ENCODE assay signal across 17 cellular contexts in genomic region chr6:35055906-35056305, GRCh38.
"Had no signal": no experiment of that assay in that cellular context is flagged by ENCODE, and none has a peak within 500 bp of the region (broad histone marks: within the 10 kb centered on the region; RNA-seq: fewer than 3 reads in every experiment).

No MANE protein-coding gene starts in this region.

- H3K4me3 ChIP-seq: heart left ventricle, tibial nerve had no signal

- H3K27me3 Mint-ChIP-seq: central memory CD8-positive, alpha-beta T cell; naive B cell; stimulated activated memory B cell treated with anti-CD40 and anti-IgM and Interleukin-4, amounts not matched to agents 10 μg/mL and 1 μg/mL and 100 μg/mL, for 72 hours; stimulated activated naive CD8-positive, alpha-beta T cell treated with anti-CD3 and anti-CD28 coated beads, Interleukin-15, Interleukin-2, amounts not matched to agents 100 ng/mL and 50 ng/mL, for 24 hours had no signal

- H3K4me1 Mint-ChIP-seq: central memory CD8-positive, alpha-beta T cell had no signal

- H3K9me3 Mint-ChIP-seq: central memory CD8-positive, alpha-beta T cell; naive B cell; nephron progenitor cell; stimulated activated memory B cell treated with anti-CD40 and anti-IgM and Interleukin-4, amounts not matched to agents 10 μg/mL and 1 μg/mL and 100 μg/mL, for 72 hours; stimulated activated naive CD8-positive, alpha-beta T cell treated with anti-CD3 and anti-CD28 coated beads, Interleukin-15, Interleukin-2, amounts not matched to agents 100 ng/mL and 50 ng/mL, for 24 hours had no signal

- H3K27ac Mint-ChIP-seq: nephron progenitor cell; stimulated activated memory B cell treated with anti-CD40 and anti-IgM and Interleukin-4, amounts not matched to agents 10 μg/mL and 1 μg/mL and 100 μg/mL, for 72 hours; stimulated activated naive CD8-positive, alpha-beta T cell treated with anti-CD3 and anti-CD28 coated beads, Interleukin-15, Interleukin-2, amounts not matched to agents 100 ng/mL and 50 ng/mL, for 24 hours had no signal

- H3K9me3 ChIP-seq: heart left ventricle, tibial nerve had no signal

- H3K4me3 Mint-ChIP-seq: central memory CD8-positive, alpha-beta T cell; naive B cell; nephron progenitor cell; stimulated activated memory B cell treated with anti-CD40 and anti-IgM and Interleukin-4, amounts not matched to agents 10 μg/mL and 1 μg/mL and 100 μg/mL, for 72 hours; stimulated activated naive CD8-positive, alpha-beta T cell treated with anti-CD3 and anti-CD28 coated beads, Interleukin-15, Interleukin-2, amounts not matched to agents 100 ng/mL and 50 ng/mL, for 24 hours had no signal

- FAIRE-seq: endometrium, small intestine had no signal

- ATAC-seq: esophagus mucosa; heart left ventricle; left colon; stimulated activated memory B cell treated with anti-CD40 and anti-IgM and Interleukin-4, amounts not matched to agents 10 μg/mL and 1 μg/mL and 100 μg/mL, for 72 hours had no signal

- H3K36me3 Mint-ChIP-seq: naive B cell had no signal

- DNase-seq: effector memory CD4-positive, alpha-beta T cell; foreskin melanocyte; hippocampal formation; left colon; mesendoderm; naive B cell; nephron progenitor cell; posterior cingulate gyrus; small intestine; stimulated activated CD4-positive, alpha-beta T cell treated with anti-CD3 and anti-CD28 coated beads, Interleukin-4, amount 100 ng/mL, for 1 hour had no signal

- H3K27me3 ChIP-seq: heart left ventricle, tibial nerve had no signal
